In the genomic region with DNA sequence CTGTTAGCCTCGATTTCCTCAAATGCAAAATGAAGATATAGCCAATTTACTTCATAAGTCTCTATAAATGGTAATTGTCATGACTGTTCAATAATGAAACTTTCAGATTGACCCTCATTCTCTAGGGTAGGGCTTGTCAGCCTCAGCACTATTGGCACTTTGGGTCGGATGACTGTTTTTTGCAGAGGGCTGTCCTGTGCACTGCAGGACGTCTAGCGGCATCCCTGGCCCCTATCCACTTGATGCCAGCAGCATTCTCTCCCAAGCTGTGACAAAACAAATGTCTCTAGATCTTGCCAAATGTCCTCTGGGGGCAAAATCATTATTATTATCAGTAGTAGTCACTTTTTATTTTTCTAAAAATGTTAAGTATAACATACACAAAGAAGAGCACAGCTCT, we compare ENCODE assay signal across 5 cellular contexts. TPM values are rescaled to one million over a fixed set of nuclear protein-coding genes. Genes with fewer than 3 reads are reported as not detected.
"Had no signal": no experiment of that assay in that cellular context is flagged by ENCODE, and none has a peak within 500 bp of the region (broad histone marks: within the 10 kb centered on the region; RNA-seq: fewer than 3 reads in every experiment).

No MANE protein-coding gene starts in this region.

- ATAC-seq: GM23338, HepG2 had no signal

- H3K9me3 Mint-ChIP-seq: H9 had no signal

- DNase-seq: H9, HCEC 1CT had no signal

- H3K36me3 Mint-ChIP-seq: IgD-negative memory B cell had no signal

- H3K27ac Mint-ChIP-seq: GM23338, H9, IgD-negative memory B cell had no signal

- H3K4me3 Mint-ChIP-seq: GM23338, H9, IgD-negative memory B cell had no signal

- H3K4me1 Mint-ChIP-seq: GM23338, H9, IgD-negative memory B cell had no signal

- H3K27me3 Mint-ChIP-seq: IgD-negative memory B cell had no signal

RNA-seq across cellular contexts. Expression of gene CDH11, which starts 24.6 kb away (rescaled TPM):
- total RNA-seq: HepG2 had no signal
- polyA plus RNA-seq: HepG2, IgD-negative memory B cell had no signal
